Comparison of ENCODE assay signal across 17 cellular contexts in genomic region chr16:49836668-49837067, GRCh38. TPM values are rescaled to one million over a fixed set of nuclear protein-coding genes. Genes with fewer than 3 reads are reported as not detected.
DNase-seq lines count a peak whose midpoint lies in the region; ATAC-seq and TF ChIP-seq lines count a peak whose summit lies in the region.
"Had no signal": no experiment of that assay in that cellular context is flagged by ENCODE, and none has a peak within 500 bp of the region (broad histone marks: within the 10 kb centered on the region; RNA-seq: fewer than 3 reads in every experiment).

No MANE protein-coding gene starts in this region.

- peaks cover 81% of the 10 kb centered on the region for H3K4me1 Mint-ChIP-seq in GM23338
- peaks cover 87% of the 10 kb centered on the region for H3K4me1 Mint-ChIP-seq in nephron progenitor cell
- H3K4me1 Mint-ChIP-seq: CD8-positive, alpha-beta memory T cell had no signal

- H3K36me3 Mint-ChIP-seq in GM23338 (ENCODE audit: low read depth): no peaks in the 10 kb centered on the region
- no peaks in the 10 kb centered on the region for H3K36me3 Mint-ChIP-seq in nephron progenitor cell (ENCODE audit: low read depth)
- H3K36me3 Mint-ChIP-seq: CD8-positive, alpha-beta memory T cell had no signal

- H3K9me3 ChIP-seq in testis (no peaks in the 10 kb centered on the region), breast epithelium (no peaks in the 10 kb centered on the region)

- H3K27ac Mint-ChIP-seq in GM23338 (peak overlapping the region; percentile 56; the same call in 1 of the 2 replicates), nephron progenitor cell (peak overlapping the region; percentile 85)
- H3K27ac Mint-ChIP-seq: CD8-positive, alpha-beta memory T cell had no signal

- intact Hi-C loops in testis (cut with DNase I; ENCODE audit: low total_unique reads) (no loop called here), breast epithelium (cut with DNase I; ENCODE audit: low total_unique reads) (no loop called here)

- no peak overlapping the region for H3K4me2 ChIP-seq in GM23338
- H3K4me2 ChIP-seq: PC-9 had no signal

- no peak for DNase-seq in GM23338 (ENCODE audit: low spot score)
- no peak for DNase-seq in coronary artery (ENCODE audit: low spot score)
- DNase-seq in nephron progenitor cell: no peak
- no peak for DNase-seq in testis
- no peak for DNase-seq in breast epithelium (ENCODE audit: low spot score in 2 of 2)
- no peak for DNase-seq in A172 (ENCODE audit: low spot score)
- no peak for DNase-seq in cortex of kidney (lab: John Stamatoyannopoulos, UW)
- DNase-seq: activated effector memory CD4-positive, alpha-beta T cell treated with anti-CD3 and anti-CD28 coated beads, Interleukin-2, amount 50 U/mL, for 16 hours; CD8-positive, alpha-beta memory T cell; DMS79; Kasumi-1; NCI-H1105 treated with DMSO at 0.1 percent for 48 hours; PC-9; stimulated activated CD8-positive, alpha-beta memory T cell treated with anti-CD3 and anti-CD28 coated beads, Interleukin-4, amount 100 ng/mL, for 48 hours had no signal

- H3K4me3 ChIP-seq in GM23338: no peak overlapping the region
- no peak overlapping the region for H3K4me3 ChIP-seq in coronary artery
- H3K4me3 ChIP-seq in testis: no peak overlapping the region
- H3K4me3 ChIP-seq in breast epithelium: no peak overlapping the region
- H3K4me3 ChIP-seq: PC-9, skin epidermis had no signal

- 35 to 47% methylated on average over 5 of the region's 5 CpGs for WGBS in testis, 2 donors

- TF ChIP-seq POLR2A in testis (IDR thresholded peaks at IDR 0.05): no peak
- no peak for TF ChIP-seq POLR2A in breast epithelium (IDR thresholded peaks at IDR 0.05)

- TF ChIP-seq CTCF in GM23338 (conservative IDR thresholded peaks at IDR 0.05; ENCODE audit: low read depth in 2 of 2) (no peak), coronary artery (IDR thresholded peaks at IDR 0.05) (no peak), nephron progenitor cell (IDR thresholded peaks at IDR 0.05) (no peak), testis (IDR thresholded peaks at IDR 0.05) (no peak), breast epithelium (IDR thresholded peaks at IDR 0.05) (no peak)

- no peak for ATAC-seq in GM23338
- ATAC-seq in GM18870 (IDR thresholded peaks at IDR 0.05; ENCODE audit: unreplicated experiment): no peak

- H3K9me3 Mint-ChIP-seq in GM23338 (no peaks in the 10 kb centered on the region), nephron progenitor cell (no peaks in the 10 kb centered on the region)
- H3K9me3 Mint-ChIP-seq: CD8-positive, alpha-beta memory T cell had no signal

- no peak overlapping the region for H2AFZ ChIP-seq in GM23338
- H2AFZ ChIP-seq: PC-9 had no signal

- H3K27ac ChIP-seq in GM23338 (ENCODE audit: low read depth): no peak overlapping the region
- peak overlapping the region; percentile 52 to 87 for H3K27ac ChIP-seq in coronary artery
- peak overlapping the region; percentile 65 to 86 for H3K27ac ChIP-seq in testis
- peak overlapping the region in 1 of 2 donors; percentile 89 for H3K27ac ChIP-seq in breast epithelium
- H3K27ac ChIP-seq: PC-9 had no signal

- H3K27me3 Mint-ChIP-seq in GM23338 (ENCODE audit: insufficient read depth, low read depth, poor library complexity): peaks cover 14% of the 10 kb centered on the region
- H3K27me3 Mint-ChIP-seq in nephron progenitor cell (ENCODE audit: low read depth, poor library complexity): peaks cover 11% of the 10 kb centered on the region

- peaks cover 11% of the 10 kb centered on the region for H3F3A ChIP-seq in GM23338 (replicated peaks; ENCODE audit: low read depth)

- H3K4me1 ChIP-seq in GM23338 (ENCODE audit: insufficient read depth) (peaks cover 74% of the 10 kb centered on the region), testis (peaks cover 55% of the 10 kb centered on the region), breast epithelium (peaks cover 0 to 6% of the 10 kb centered on the region in 2 donors)

- H3K36me3 ChIP-seq in GM23338 (ENCODE audit: insufficient read depth): no peaks in the 10 kb centered on the region
- H3K36me3 ChIP-seq in testis (ENCODE audit: low read depth, missing control alignments): no peaks in the 10 kb centered on the region
- H3K36me3 ChIP-seq in breast epithelium: no peaks in the 10 kb centered on the region

- H3K9me2 ChIP-seq in GM23338 (ENCODE audit: insufficient read depth): no peaks in the 10 kb centered on the region

- H3K4me3 Mint-ChIP-seq in GM23338 (no peak overlapping the region; the same call in 2 of the 3 replicates), nephron progenitor cell (peak overlapping the region; percentile 69)
- H3K4me3 Mint-ChIP-seq: CD8-positive, alpha-beta memory T cell had no signal

- H4K20me1 ChIP-seq in GM23338 (replicated peaks; ENCODE audit: insufficient read depth): no peaks in the 10 kb centered on the region; the same call in 1 of the 2 replicates

- H3K27me3 ChIP-seq in GM23338 (ENCODE audit: insufficient read depth) (no peaks in the 10 kb centered on the region), testis (no peaks in the 10 kb centered on the region), breast epithelium (no peaks in the 10 kb centered on the region)

- H3K79me2 ChIP-seq in GM23338 (replicated peaks; ENCODE audit: insufficient read depth): peaks cover 85% of the 10 kb centered on the region

TF ChIP-seq in GM23338, 12 proteins besides CTCF, POLR2A, EP300 and RAD21 (continues in another document):
- TF ChIP-seq NANOG (IDR thresholded peaks at IDR 0.05; ENCODE audit: borderline replicate concordance) (no peak), STAT1 (IDR thresholded peaks at IDR 0.05; ENCODE audit: unreplicated experiment) (no peak), CREB1 (CRISPR knock-in tag; IDR thresholded peaks at IDR 0.05; ENCODE audit: low read depth) (no peak), JUNB (IDR thresholded peaks at IDR 0.05; ENCODE audit: unreplicated experiment) (no peak), ZNF114 (CRISPR knock-in tag; IDR thresholded peaks at IDR 0.05) (no peak), ZNF462 (CRISPR knock-in tag; IDR thresholded peaks at IDR 0.05) (no peak), EZH2phosphoT487 (IDR thresholded peaks at IDR 0.05; ENCODE audit: unreplicated experiment) (no peak)

RNA-seq across cellular contexts. Expression of gene ZNF423, which starts 19.2 kb away (rescaled TPM):
- total RNA-seq in GM23338 (2014; rRNA removed; shearing (Covaris generic)): 39.6 and 41.8 TPM in 2 replicates
- polyA plus RNA-seq in GM23338 (2016; fragmentation: Nextera tagmentation; extraction: Ambion mirVana) (14.9 and 15.2 TPM in 2 replicates), testis (ENCODE audit: insufficient read depth, low read depth, low replicate concordance) (8.9 TPM)
- total RNA-seq in testis (10 to 100 TPM; 12.1 to 19.0 TPM), breast epithelium (1 to 10 TPM; 4.7 to 8.0 (median 5.9) TPM)
- not detected in 2 replicates for total RNA-seq in A172 (2014; rRNA removed; shearing (Covaris generic))
- total RNA-seq: CD8-positive, alpha-beta memory T cell; PC-9; SK-MEL-5 had no signal
- polyA plus RNA-seq: CD8-positive, alpha-beta memory T cell had no signal
